14 cellular contexts compared by ENCODE assay signal in genomic region chr12:46752396-46752795, GRCh38.
"Had no signal": no experiment of that assay in that cellular context is flagged by ENCODE, and none has a peak within 500 bp of the region (broad histone marks: within the 10 kb centered on the region; RNA-seq: fewer than 3 reads in every experiment).

No MANE protein-coding gene starts in this region.

- H3K36me3 Mint-ChIP-seq: activated naive CD4-positive, alpha-beta T cell treated with anti-CD3 and anti-CD28 coated beads, Interleukin-2, amount 10 ng/mL, durations not matched to agents 7 days and 5 days had no signal

- H3K4me1 Mint-ChIP-seq: activated naive CD4-positive, alpha-beta T cell treated with anti-CD3 and anti-CD28 coated beads, Interleukin-2, amount 10 ng/mL, durations not matched to agents 7 days and 5 days; nephron had no signal

- H3K27me3 ChIP-seq: foreskin keratinocyte, right atrium auricular region, transverse colon had no signal

- H3K4me1 ChIP-seq: foreskin keratinocyte, right atrium auricular region, transverse colon had no signal

- H3K36me3 ChIP-seq: right atrium auricular region, transverse colon had no signal

- H3K27me3 Mint-ChIP-seq: activated naive CD4-positive, alpha-beta T cell treated with anti-CD3 and anti-CD28 coated beads, Interleukin-2, amount 10 ng/mL, durations not matched to agents 7 days and 5 days had no signal

- H3K4me3 Mint-ChIP-seq: activated naive CD4-positive, alpha-beta T cell treated with anti-CD3 and anti-CD28 coated beads, Interleukin-2, amount 10 ng/mL, durations not matched to agents 7 days and 5 days; nephron had no signal

- DNase-seq: activated CD4-positive, alpha-beta T cell treated with anti-CD3 and anti-CD28 coated beads, Interleukin-2, amount 50 U/mL, for 48 hours; activated CD4-positive, CD25-positive, alpha-beta regulatory T cell treated with anti-CD3 and anti-CD28 coated beads, Interleukin-2, amount 50 U/mL, for 72 hours; activated naive CD4-positive, alpha-beta T cell treated with anti-CD3 and anti-CD28 coated beads, Interleukin-2, amount 10 ng/mL, durations not matched to agents 7 days and 5 days; foreskin keratinocyte; nucleus accumbens; posterior cingulate gyrus; small intestine; stimulated activated CD4-positive, alpha-beta T cell treated with anti-CD3 and anti-CD28 coated beads, Interleukin-4, amount 100 ng/mL, for 24 hours; stimulated activated naive CD8-positive, alpha-beta T cell treated with anti-CD3 and anti-CD28 coated beads, Interleukin-15, Interleukin-2, amounts not matched to agents 100 U/mL and 50 U/mL, for 24 hours; SW 1271; transverse colon had no signal

- H3K4me3 ChIP-seq: right atrium auricular region, transverse colon had no signal

- H3K27ac Mint-ChIP-seq: activated naive CD4-positive, alpha-beta T cell treated with anti-CD3 and anti-CD28 coated beads, Interleukin-2, amount 10 ng/mL, durations not matched to agents 7 days and 5 days; activated T-helper 2 cell treated with anti-CD3 and anti-CD28 coated beads, Interferon-gamma antibody, Interleukin-2, Interleukin-4, amounts not matched to agents 10 μg/mL and 5 μg/mL and 100 μg/mL, durations not matched to agents 14 hours and 24 hours and 36 hours; nephron had no signal

- H3K27ac ChIP-seq: foreskin keratinocyte, right atrium auricular region, transverse colon had no signal
